ENCODE assay signal across 16 cellular contexts in genomic region chr21:44499631-44500030, GRCh38. TPM values are rescaled to one million over a fixed set of nuclear protein-coding genes. Genes with fewer than 3 reads are reported as not detected.
DNase-seq lines count a peak whose midpoint lies in the region; ATAC-seq and TF ChIP-seq lines count a peak whose summit lies in the region.
"Had no signal": no experiment of that assay in that cellular context is flagged by ENCODE, and none has a peak within 500 bp of the region (broad histone marks: within the 10 kb centered on the region; RNA-seq: fewer than 3 reads in every experiment).

No MANE protein-coding gene starts in this region.

- no peak overlapping the region for H3K4me2 ChIP-seq in neuronal stem cell (ENCODE audit: insufficient read depth, low read length, poor library complexity, severe bottlenecking)

- H2BK120ac ChIP-seq in neuronal stem cell (ENCODE audit: low read depth, low read length) = no peak overlapping the region

- H3K27ac ChIP-seq in left ventricle myocardium inferior (replicated peaks) (no peak overlapping the region), neuronal stem cell (replicated peaks; ENCODE audit: low read length) (no peak overlapping the region), A673 (ENCODE audit: low read depth, low read length, poor library complexity, severe bottlenecking) (no peak overlapping the region), prostate gland (no peak overlapping the region), brain microvascular endothelial cell (no peak overlapping the region)
- H3K27ac ChIP-seq: C4-2B had no signal

- peaks cover 4% of the 10 kb centered on the region for H3K79me1 ChIP-seq in neuronal stem cell (ENCODE audit: low read depth, low read length)

- H3K18ac ChIP-seq in neuronal stem cell (ENCODE audit: low read length) = peak overlapping the region; percentile 54

- no peaks in the 10 kb centered on the region for H3K36me3 Mint-ChIP-seq in chondrocyte (ENCODE audit: low read depth)

- no peak overlapping the region for H3K4ac ChIP-seq in neuronal stem cell (ENCODE audit: low read length)

- no peak overlapping the region for H2AFZ ChIP-seq in neuronal stem cell (ENCODE audit: low read length)

- no peaks in the 10 kb centered on the region for H3K36me3 ChIP-seq in left ventricle myocardium inferior
- H3K36me3 ChIP-seq in neuronal stem cell (replicated peaks in 1 of 2; ENCODE audit: control insufficient read depth in 2 of 2, insufficient read depth in 2 of 2, low read length in 2 of 2) = no peaks in the 10 kb centered on the region
- no peaks in the 10 kb centered on the region for H3K36me3 ChIP-seq in A673 (ENCODE audit: insufficient read depth, low read length, poor library complexity, severe bottlenecking)
- H3K36me3 ChIP-seq in prostate gland = no peaks in the 10 kb centered on the region
- H3K36me3 ChIP-seq in brain microvascular endothelial cell (replicated peaks) = no peaks in the 10 kb centered on the region
- H3K36me3 ChIP-seq: BE2C, HAP-1 had no signal

- no peak overlapping the region for H2BK5ac ChIP-seq in neuronal stem cell (ENCODE audit: low read length)

- no peak overlapping the region for H2BK15ac ChIP-seq in neuronal stem cell (ENCODE audit: low read length)

- no peak overlapping the region for H4K91ac ChIP-seq in neuronal stem cell (ENCODE audit: low read depth, low read length, poor library complexity)

- H3K4me3 Mint-ChIP-seq in chondrocyte (ENCODE audit: unreplicated experiment) = no peak overlapping the region
- H3K4me3 Mint-ChIP-seq: CD4-positive, alpha-beta memory T cell; HFFc6 had no signal

- in situ Hi-C loops in brain microvascular endothelial cell (cut with HindIII; ENCODE audit: low pct_ligation_motif_present, low sequenced_read_pairs) = no loop called here

- TF ChIP-seq CTCF in left ventricle myocardium inferior (IDR thresholded peaks at IDR 0.05; ENCODE audit: borderline replicate concordance) (no peak), chondrocyte (IDR thresholded peaks at IDR 0.05) (no peak), A673 (conservative IDR thresholded peaks at IDR 0.05; ENCODE audit: low read depth, low read length) (no peak), prostate gland (IDR thresholded peaks at IDR 0.05) (no peak), brain microvascular endothelial cell (IDR thresholded peaks at IDR 0.05; ENCODE audit: low read depth, low read length, missing control alignments) (no peak)

- no peaks in the 10 kb centered on the region for H3K9me3 Mint-ChIP-seq in chondrocyte (ENCODE audit: low read depth)

- H3K9ac ChIP-seq in neuronal stem cell (ENCODE audit: low read depth, low read length, poor library complexity) = no peak overlapping the region

- peak overlapping the region; percentile 30 for H2BK12ac ChIP-seq in neuronal stem cell (ENCODE audit: low read length)

- H3K23ac ChIP-seq in neuronal stem cell (ENCODE audit: low read depth, low read length, poor library complexity) = peak overlapping the region; percentile 25

- intact Hi-C loops in Right ventricle myocardium superior (cut with DNase I) = no loop called here
- intact Hi-C loops in left ventricle myocardium inferior (cut with micrococcal nuclease) = no loop called here
- intact Hi-C loops in A673 (cut with micrococcal nuclease; ENCODE audit: unreplicated experiment) = no loop called here
- intact Hi-C loops in prostate gland (cut with DNase I) = loop anchor here (10.0 kb wide), 1 partner anchor 435 kb away; no protein-coding TSS in a partner anchor

- no peak overlapping the region for H3K14ac ChIP-seq in neuronal stem cell (ENCODE audit: low read length)

- H3K9me3 ChIP-seq in left ventricle myocardium inferior (replicated peaks) (no peaks in the 10 kb centered on the region), neuronal stem cell (replicated peaks in 1 of 2; ENCODE audit: control insufficient read depth in 2 of 2, insufficient read depth in 1 of 2, low read depth in 1 of 2, low read length in 2 of 2) (peaks cover 0 to 6% of the 10 kb centered on the region in 2 donors), A673 (ENCODE audit: low read depth, low read length, poor library complexity, severe bottlenecking) (no peaks in the 10 kb centered on the region), prostate gland (no peaks in the 10 kb centered on the region)
- H3K9me3 ChIP-seq: BE2C, HAP-1 had no signal

- peak overlapping the region; percentile 79 for H2AK5ac ChIP-seq in neuronal stem cell (ENCODE audit: low read depth, low read length)

- peaks cover 1% of the 10 kb centered on the region for H3K27me3 Mint-ChIP-seq in chondrocyte (ENCODE audit: low read depth)

- no peak for ATAC-seq in Right ventricle myocardium superior (ENCODE audit: poor library complexity)

- peaks cover 36% of the 10 kb centered on the region for H3K4me1 ChIP-seq in left ventricle myocardium inferior
- peaks cover 16 to 24% of the 10 kb centered on the region in 2 donors for H3K4me1 ChIP-seq in neuronal stem cell (ENCODE audit: control insufficient read depth in 2 of 2, insufficient read depth in 1 of 2, low read depth in 1 of 2, low read length in 2 of 2)
- no peaks in the 10 kb centered on the region for H3K4me1 ChIP-seq in A673 (ENCODE audit: insufficient read depth, low read length, poor library complexity, severe bottlenecking)
- H3K4me1 ChIP-seq in prostate gland (replicated peaks) = no peaks in the 10 kb centered on the region
- H3K4me1 ChIP-seq: BE2C, HAP-1 had no signal

- POLR2A ChIA-PET in A673 (lab: Charles Lee; ENCODE audit: low non-redundant PET) = no interaction called here

- CTCF ChIA-PET in A673 (lab: Charles Lee) = no interaction called here

- DNase-seq in Right ventricle myocardium superior (peak; percentile 34), left ventricle myocardium inferior (no peak), chondrocyte (ENCODE audit: low spot score) (peak; percentile 84), neuronal stem cell (ENCODE audit: low spot score) (no peak), A673 (ENCODE audit: low spot score) (no peak), prostate gland (ENCODE audit: low spot score) (no peak), brain microvascular endothelial cell (no peak)
- DNase-seq: BE2C; CD4-positive, alpha-beta memory T cell; DMS79; GOT3; HFFc6 had no signal

- no peak overlapping the region for H4K8ac ChIP-seq in neuronal stem cell (ENCODE audit: low read depth, low read length)

- BruUV-seq in A673 (replicated peaks; lab: Mats Ljungman, UMichigan) = no TSS peak

- WGBS in neuronal stem cell (ENCODE audit: extremely low coverage in 2 of 2, insufficient read length in 2 of 2, insufficient replicate concordance in 1 of 2), 2 donors = no CpG with 5 or more reads among the region's 23 CpGs
- 91% methylated on average over 6 of the region's 23 CpGs for WGBS in prostate gland

- H3K27me3 ChIP-seq in left ventricle myocardium inferior (ENCODE audit: low read depth) (peaks cover 30% of the 10 kb centered on the region), neuronal stem cell (ENCODE audit: control insufficient read depth in 3 of 3, insufficient read depth in 3 of 3, low read depth in 1 of 3, low read length in 3 of 3) (peaks cover 0 to 25% (median 0%) of the 10 kb centered on the region in 3 experiments), A673 (replicated peaks; ENCODE audit: insufficient read depth, low read depth, low read length, poor library complexity) (no peaks in the 10 kb centered on the region), prostate gland (replicated peaks; ENCODE audit: insufficient read depth) (peaks cover 12% of the 10 kb centered on the region), brain microvascular endothelial cell (replicated peaks) (no peaks in the 10 kb centered on the region)

- no peak overlapping the region for H3K27ac Mint-ChIP-seq in chondrocyte (ENCODE audit: unreplicated experiment)
- H3K27ac Mint-ChIP-seq: HFFc6 had no signal

- no peaks in the 10 kb centered on the region for H3K4me1 Mint-ChIP-seq in chondrocyte (ENCODE audit: low read depth)

- TF ChIP-seq POLR2A in prostate gland (IDR thresholded peaks at IDR 0.05) = no peak

- H3K4me3 ChIP-seq in left ventricle myocardium inferior (no peak overlapping the region), neuronal stem cell (ENCODE audit: low read length in 2 of 2) (no peak overlapping the region), A673 (ENCODE audit: low read depth, low read length, poor library complexity, severe bottlenecking) (no peak overlapping the region), prostate gland (no peak overlapping the region), brain microvascular endothelial cell (ENCODE audit: low read depth, low read length) (no peak overlapping the region)
- H3K4me3 ChIP-seq: HAP-1 had no signal

RNA-seq across cellular contexts. Expression of gene KRTAP10-1, which starts 40.4 kb away (rescaled TPM):
- total RNA-seq in Right ventricle myocardium superior (not detected), left ventricle myocardium inferior (not detected), chondrocyte (not detected in 3 replicates), A673 (2021) (0.28 and 0.47 TPM in 2 replicates), prostate gland (not detected)
- not detected for polyA plus RNA-seq in neuronal stem cell (2013, experiment 1 of 2)
- not detected for polyA plus RNA-seq in neuronal stem cell (2013, experiment 2 of 2)
- total RNA-seq: CD4-positive, alpha-beta memory T cell; G401; HFFc6 had no signal
- polyA plus RNA-seq: AG04450; CD4-positive, alpha-beta memory T cell had no signal

RNA-seq across cellular contexts. Expression of gene LRRC3, which starts 44.3 kb away (rescaled TPM):
- total RNA-seq in Right ventricle myocardium superior (2.7 TPM), left ventricle myocardium inferior (1.8 TPM), chondrocyte (3.3 to 8.0 TPM (median 7.4 TPM) in 3 replicates), A673 (2021) (1.5 and 3.1 TPM in 2 replicates), prostate gland (1 to 10 TPM; 1.6 to 7.1 TPM)
- polyA plus RNA-seq in neuronal stem cell (2013, experiment 1 of 2) = 4.0 TPM
- 3.9 TPM for polyA plus RNA-seq in neuronal stem cell (2013, experiment 2 of 2)
- total RNA-seq: HFFc6 had no signal

RNA-seq across cellular contexts. Expression of gene KRTAP10-2, which starts 51.7 kb away (rescaled TPM):
- total RNA-seq in Right ventricle myocardium superior = not detected
- total RNA-seq in left ventricle myocardium inferior = not detected
- total RNA-seq in chondrocyte = not detected in 3 replicates
- not detected for polyA plus RNA-seq in neuronal stem cell (2013, experiment 1 of 2)
- not detected for polyA plus RNA-seq in neuronal stem cell (2013, experiment 2 of 2)
- 0.26 and 0.69 TPM in 2 replicates for total RNA-seq in A673 (2021)
- not detected for total RNA-seq in prostate gland
- total RNA-seq: CD4-positive, alpha-beta memory T cell; G401; HFFc6 had no signal
- polyA plus RNA-seq: AG04450; CD4-positive, alpha-beta memory T cell had no signal

RNA-seq across cellular contexts. Expression of gene KRTAP10-3, which starts 59.0 kb away (rescaled TPM):
- not detected for total RNA-seq in Right ventricle myocardium superior
- not detected for total RNA-seq in left ventricle myocardium inferior
- not detected in 3 replicates for total RNA-seq in chondrocyte
- not detected for polyA plus RNA-seq in neuronal stem cell (2013, experiment 1 of 2)
- polyA plus RNA-seq in neuronal stem cell (2013, experiment 2 of 2) = not detected
- total RNA-seq in A673 (2021) = 0.62 TPM in 1 of 2 replicates, not detected in the other
- total RNA-seq in prostate gland = not detected
- total RNA-seq: CD4-positive, alpha-beta memory T cell; G401; HFFc6 had no signal
- polyA plus RNA-seq: AG04450; CD4-positive, alpha-beta memory T cell had no signal

Comparison
In these comparisons a context has a peak if more than half of its experiments do, and no peak if none do; other contexts are left out.
1. DNase-seq: peak in Right ventricle myocardium superior (single experiment) and chondrocyte (single experiment); none in left ventricle myocardium inferior (single experiment), neuronal stem cell (single experiment), A673 (single experiment), prostate gland (single experiment) and brain microvascular endothelial cell (single experiment).